Comparison of ENCODE assay signal across 8 cellular contexts in genomic region chr11:118531597-118532084, GRCh38. TPM values are rescaled to one million over a fixed set of nuclear protein-coding genes. Genes with fewer than 3 reads are reported as not detected.
DNase-seq lines count a peak whose midpoint lies in the region; TF ChIP-seq lines count a peak whose summit lies in the region.

No MANE protein-coding gene starts in this region.

- no peaks in the 10 kb centered on the region for H3F3A ChIP-seq in Loucy (ENCODE audit: low read depth)
- no peaks in the 10 kb centered on the region for H3F3A ChIP-seq in neural cell (ENCODE audit: insufficient read depth, low read length, poor library complexity, severe bottlenecking)

- no peaks in the 10 kb centered on the region for H3K27me3 ChIP-seq in BJ (ENCODE audit: control insufficient read depth, insufficient read depth, low read length)
- no peaks in the 10 kb centered on the region for H3K27me3 ChIP-seq in Loucy (ENCODE audit: insufficient read depth, low read length, poor library complexity, severe bottlenecking)
- H3K27me3 ChIP-seq in endodermal cell (ENCODE audit: control insufficient read depth, insufficient read depth, low read length, poor library complexity, severe bottlenecking) = no peaks in the 10 kb centered on the region
- no peaks in the 10 kb centered on the region for H3K27me3 ChIP-seq in neural cell (ENCODE audit: insufficient read depth, low read depth, low read length)

- peak overlapping the region; percentile 81 for H3K4me2 ChIP-seq in Loucy (ENCODE audit: low read depth, low read length, poor library complexity, severe bottlenecking)
- peak overlapping the region; percentile 87 for H3K4me2 ChIP-seq in neural cell (ENCODE audit: low read length)

- no peaks in the 10 kb centered on the region for H4K20me1 ChIP-seq in Loucy (ENCODE audit: insufficient read depth, low read length, poor library complexity, severe bottlenecking)
- no peaks in the 10 kb centered on the region for H4K20me1 ChIP-seq in neural cell (ENCODE audit: insufficient read depth)

- 26 to 29% methylated on average over 12 of the region's 12 CpGs for WGBS in endodermal cell (ENCODE audit: insufficient coverage in 1 of 2, insufficient read length in 1 of 2), 2 experiments

- no peak for TF ChIP-seq EP300 in neural cell (conservative IDR thresholded peaks at IDR 0.05; ENCODE audit: poor library complexity, severe bottlenecking)

- H3K9me3 ChIP-seq in Loucy (ENCODE audit: insufficient read depth, low read depth, low read length) (no peaks in the 10 kb centered on the region), endodermal cell (ENCODE audit: control insufficient read depth, low read length) (no peaks in the 10 kb centered on the region), neural cell (ENCODE audit: low read length) (no peaks in the 10 kb centered on the region)

- CTCF ChIA-PET in BJ (lab: Yijun Ruan, JAX) = no interaction called here

- H3K36me3 ChIP-seq in BJ (ENCODE audit: control insufficient read depth, insufficient read depth, low read length) (peaks cover 3% of the 10 kb centered on the region; the same call in 1 of the 2 replicates), Loucy (ENCODE audit: insufficient read depth, low read length) (no peaks in the 10 kb centered on the region), endodermal cell (ENCODE audit: control insufficient read depth, insufficient read depth, low read length) (no peaks in the 10 kb centered on the region), neural cell (ENCODE audit: insufficient read depth, low read length) (no peaks in the 10 kb centered on the region)

- H3K4me1 Mint-ChIP-seq in endodermal cell = peaks cover 36% of the 10 kb centered on the region

- H2AFZ ChIP-seq in Loucy (ENCODE audit: low read length) (peak overlapping the region; percentile 93), neural cell (ENCODE audit: low read depth, low read length) (peak overlapping the region; percentile 96)

- peaks cover 12% of the 10 kb centered on the region; the same call in 1 of the 2 replicates for H3K79me2 ChIP-seq in Loucy (ENCODE audit: insufficient read depth, low read length)
- peaks cover 24% of the 10 kb centered on the region for H3K79me2 ChIP-seq in neural cell (replicated peaks; ENCODE audit: insufficient read depth, low read length)

- no peaks in the 10 kb centered on the region for H3K27me3 Mint-ChIP-seq in endodermal cell (ENCODE audit: insufficient read depth)

- H3K27ac ChIP-seq in endodermal cell (ENCODE audit: low read depth, low read length) (no peak overlapping the region), neural cell (ENCODE audit: low read length) (peak overlapping the region; percentile 89)

- DNase-seq in BJ (ENCODE audit: low read depth) = no peak
- peak; percentile 67 for DNase-seq in endodermal cell
- DNase-seq in stimulated activated CD4-positive, alpha-beta T cell treated with anti-CD3 and anti-CD28 coated beads, Interleukin-2, amount 100 ng/mL, for 24 hours = no peak
- no peak for DNase-seq in NCI-H82 treated with DMSO at 0.1 percent for 48 hours (lab: John Stamatoyannopoulos, UW; ENCODE audit: unreplicated experiment)
- DNase-seq in NCI-H524 treated with DMSO at 0.1 percent for 48 hours (lab: John Stamatoyannopoulos, UW) = no peak
- no peak for DNase-seq in HUDEP-2 (lab: John Stamatoyannopoulos, UW; ENCODE audit: unreplicated experiment in 76 of 76)

- POLR2A ChIA-PET in BJ (lab: Charles Lee) = no interaction called here

- no peaks in the 10 kb centered on the region for H3K9me2 ChIP-seq in Loucy (replicated peaks; ENCODE audit: low read depth, low read length)
- H3K9me2 ChIP-seq in neural cell (ENCODE audit: insufficient read depth, low read length) = no peaks in the 10 kb centered on the region

- H3K9ac ChIP-seq in Loucy (ENCODE audit: low read depth, low read length, poor library complexity, severe bottlenecking) = peak overlapping the region; percentile 63
- peak overlapping the region; percentile 48 for H3K9ac ChIP-seq in endodermal cell (ENCODE audit: extremely low read depth, low read length, poor library complexity, severe bottlenecking)
- H3K9ac ChIP-seq in neural cell (ENCODE audit: low read length) = peak overlapping the region; percentile 97

- peaks cover 17% of the 10 kb centered on the region for H3K4me1 ChIP-seq in Loucy (ENCODE audit: insufficient read depth, low read length, poor library complexity, severe bottlenecking)
- peaks cover 7% of the 10 kb centered on the region for H3K4me1 ChIP-seq in endodermal cell (ENCODE audit: control insufficient read depth, insufficient read depth, low read length)

- TF ChIP-seq RAD21 in neural cell (conservative IDR thresholded peaks at IDR 0.05) = no peak

- peak overlapping the region; percentile 71 for H3K4me3 ChIP-seq in BJ (ENCODE audit: low read depth, low read length)
- H3K4me3 ChIP-seq in Loucy (ENCODE audit: low read length, poor library complexity, severe bottlenecking) = peak overlapping the region; percentile 97
- peak overlapping the region; percentile 80 for H3K4me3 ChIP-seq in endodermal cell (ENCODE audit: low read length)
- peak overlapping the region; percentile 82 for H3K4me3 ChIP-seq in neural cell (ENCODE audit: low read length)

- peak overlapping the region; percentile 64 for H3K27ac Mint-ChIP-seq in endodermal cell

- peak overlapping the region; percentile 85 for H3K4me3 Mint-ChIP-seq in endodermal cell

- no peaks in the 10 kb centered on the region for H3K9me3 Mint-ChIP-seq in endodermal cell

- TF ChIP-seq CTCF in BJ (IDR thresholded peaks at IDR 0.05; ENCODE audit: insufficient read depth, low read depth, low read length) (no peak), Loucy (conservative IDR thresholded peaks at IDR 0.05; ENCODE audit: low read length) (no peak), endodermal cell (conservative IDR thresholded peaks at IDR 0.05) (no peak), neural cell (IDR thresholded peaks at IDR 0.05; ENCODE audit: poor library complexity, severe bottlenecking) (no peak)

- peaks cover 4% of the 10 kb centered on the region for H3K36me3 Mint-ChIP-seq in endodermal cell (ENCODE audit: low read depth)

TF ChIP-seq in neural cell, 6 proteins besides CTCF, POLR2A, EP300 and RAD21:
- TF ChIP-seq TAF1 (IDR thresholded peaks at IDR 0.05; ENCODE audit: low read depth) (no peak), SMC3 (conservative IDR thresholded peaks at IDR 0.05; ENCODE audit: poor library complexity) (no peak)

RNA-seq across cellular contexts. Expression of gene TMEM25, which starts 0.6 kb away (rescaled TPM):
- polyA plus RNA-seq in BJ (2011; rRNA removed) = 16.1 and 30.2 TPM in 2 replicates
- 17.2 and 21.9 TPM in 2 replicates for polyA minus RNA-seq in BJ (2011; rRNA and poly(A)+ RNA removed)
- total RNA-seq in endodermal cell = 10 to 100 TPM; 22.4 to 30.6 TPM
- 24.2 TPM for polyA plus RNA-seq in endodermal cell (2013, experiment 1 of 2)
- 24.8 TPM for polyA plus RNA-seq in endodermal cell (2013, experiment 2 of 2)
- polyA plus RNA-seq in neural cell = 139 and 154 TPM in 2 replicates
- 93.3 and 102 TPM in 2 replicates for polyA minus RNA-seq in neural cell

RNA-seq across cellular contexts. Expression of gene TTC36, which starts 4.4 kb away (rescaled TPM):
- not detected in 2 replicates for polyA plus RNA-seq in BJ (2011; rRNA removed)
- not detected in 2 replicates for polyA minus RNA-seq in BJ (2011; rRNA and poly(A)+ RNA removed)
- total RNA-seq in endodermal cell = under 1 TPM; 0.42 to 0.46 TPM
- not detected for polyA plus RNA-seq in endodermal cell (2013, experiment 1 of 2)
- 0.33 TPM for polyA plus RNA-seq in endodermal cell (2013, experiment 2 of 2)
- 1.3 and 4.3 TPM in 2 replicates for polyA plus RNA-seq in neural cell
- 2.9 and 3.9 TPM in 2 replicates for polyA minus RNA-seq in neural cell

RNA-seq across cellular contexts. Expression of gene IFT46, which starts 34.1 kb away (rescaled TPM):
- polyA plus RNA-seq in BJ (2011; rRNA removed) (34.8 and 41.4 TPM in 2 replicates), neural cell (70.3 and 75.5 TPM in 2 replicates)
- 13.6 and 20.9 TPM in 2 replicates for polyA minus RNA-seq in BJ (2011; rRNA and poly(A)+ RNA removed)
- total RNA-seq in endodermal cell = 10 to 100 TPM in 1 of 2 donors, 1 to 10 TPM in 1; 9.1 to 13.7 TPM
- 26.6 TPM for polyA plus RNA-seq in endodermal cell (2013, experiment 1 of 2)
- 24.0 TPM for polyA plus RNA-seq in endodermal cell (2013, experiment 2 of 2)
- 44.1 and 50.6 TPM in 2 replicates for polyA minus RNA-seq in neural cell

RNA-seq across cellular contexts. Expression of gene ARCN1, which starts 40.6 kb away (rescaled TPM):
- polyA plus RNA-seq in BJ (2011; rRNA removed) (206 and 286 TPM in 2 replicates), neural cell (67.2 and 68.4 TPM in 2 replicates)
- 106 and 126 TPM in 2 replicates for polyA minus RNA-seq in BJ (2011; rRNA and poly(A)+ RNA removed)
- total RNA-seq in endodermal cell = 100 to 1,000 TPM; 130 to 161 TPM
- 133 TPM for polyA plus RNA-seq in endodermal cell (2013, experiment 1 of 2)
- polyA plus RNA-seq in endodermal cell (2013, experiment 2 of 2) = 134 TPM
- polyA minus RNA-seq in neural cell = 94.5 and 108 TPM in 2 replicates
